ENCODE assay signal across 13 cellular contexts in the genomic region with DNA sequence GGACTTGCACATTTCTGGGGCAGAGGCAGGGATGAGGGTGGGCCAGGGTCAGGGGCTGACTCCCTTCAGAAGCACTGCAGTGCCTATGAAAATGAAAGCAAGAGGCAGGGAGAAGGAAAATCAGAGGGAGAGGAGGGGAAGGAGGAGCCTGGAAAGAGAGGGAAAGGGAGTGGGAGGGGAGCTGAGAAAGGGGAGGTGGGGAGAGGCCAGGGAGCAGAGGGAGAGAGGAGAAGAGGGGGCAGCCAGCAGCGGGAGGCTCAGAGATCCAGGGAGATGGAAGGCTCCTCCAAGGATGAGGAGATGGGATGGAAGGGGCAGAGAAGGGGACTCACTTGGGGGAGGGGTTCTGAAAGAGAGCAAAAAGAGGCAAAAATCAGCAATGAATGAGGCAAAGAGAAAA.
"Had no signal": no experiment of that assay in that cellular context is flagged by ENCODE, and none has a peak within 500 bp of the region (broad histone marks: within the 10 kb centered on the region; RNA-seq: fewer than 3 reads in every experiment).

No MANE protein-coding gene starts in this region.

- H3K36me3 ChIP-seq: esophagus muscularis mucosa, left lung, pancreas, tibial nerve had no signal

- H3K36me3 Mint-ChIP-seq: activated CD8-positive, alpha-beta memory T cell treated with anti-CD3 and anti-CD28 coated beads, Interleukin-2, amount 10 ng/mL, durations not matched to agents 7 days and 5 days; activated naive CD8-positive, alpha-beta T cell treated with anti-CD3 and anti-CD28 coated beads for 36 hours; memory B cell; stimulated activated effector memory CD8-positive, alpha-beta T cell treated with anti-CD3 and anti-CD28 coated beads, Interleukin-12 subunit alpha, Interleukin-12 subunit beta, amount 100 ng/mL, for 72 hours had no signal

- H3K4me1 ChIP-seq: left lung, pancreas had no signal

- H3K4me3 ChIP-seq: esophagus muscularis mucosa, left lung, pancreas, tibial nerve had no signal

- H3K27me3 ChIP-seq: pancreas had no signal

- H3K27ac Mint-ChIP-seq: activated CD8-positive, alpha-beta memory T cell treated with anti-CD3 and anti-CD28 coated beads, Interleukin-2, amount 10 ng/mL, durations not matched to agents 7 days and 5 days; activated naive CD8-positive, alpha-beta T cell treated with anti-CD3 and anti-CD28 coated beads for 36 hours; memory B cell; stimulated activated effector memory CD8-positive, alpha-beta T cell treated with anti-CD3 and anti-CD28 coated beads, Interleukin-12 subunit alpha, Interleukin-12 subunit beta, amount 100 ng/mL, for 72 hours had no signal

- ATAC-seq: activated CD4-positive, CD25-positive, alpha-beta regulatory T cell treated with anti-CD3 and anti-CD28 coated beads, Interleukin-2, amount 50 U/mL, for 24 hours; activated CD8-positive, alpha-beta memory T cell treated with anti-CD3 and anti-CD28 coated beads, Interleukin-2, amount 10 ng/mL, durations not matched to agents 7 days and 5 days; activated T-cell treated with anti-CD3 and anti-CD28 coated beads, Interleukin-2, amount 50 U/mL, for 4 hours; stimulated activated effector memory CD8-positive, alpha-beta T cell treated with anti-CD3 and anti-CD28 coated beads, Interleukin-12 subunit alpha, Interleukin-12 subunit beta, amount 100 ng/mL, for 72 hours had no signal

- H3K4me3 Mint-ChIP-seq: activated CD8-positive, alpha-beta memory T cell treated with anti-CD3 and anti-CD28 coated beads, Interleukin-2, amount 10 ng/mL, durations not matched to agents 7 days and 5 days; activated T-cell treated with anti-CD3 and anti-CD28 coated beads, Interleukin-2, amount 50 U/mL, for 4 hours; memory B cell; stimulated activated effector memory CD8-positive, alpha-beta T cell treated with anti-CD3 and anti-CD28 coated beads, Interleukin-12 subunit alpha, Interleukin-12 subunit beta, amount 100 ng/mL, for 72 hours had no signal

- H3K9me3 ChIP-seq: pancreas had no signal

- H3K27ac ChIP-seq: esophagus muscularis mucosa, left lung, pancreas, tibial nerve had no signal

- H3K4me1 Mint-ChIP-seq: activated CD8-positive, alpha-beta memory T cell treated with anti-CD3 and anti-CD28 coated beads, Interleukin-2, amount 10 ng/mL, durations not matched to agents 7 days and 5 days had no signal

- DNase-seq: activated CD4-positive, alpha-beta T cell treated with anti-CD3 and anti-CD28 coated beads, Interleukin-2, amount 50 U/mL, for 48 hours; activated CD8-positive, alpha-beta memory T cell treated with anti-CD3 and anti-CD28 coated beads, Interleukin-2, amount 10 ng/mL, durations not matched to agents 7 days and 5 days; activated effector memory CD4-positive, alpha-beta T cell treated with anti-CD3 and anti-CD28 coated beads, Interleukin-2, amount 50 U/mL, for 16 hours; activated naive CD8-positive, alpha-beta T cell treated with anti-CD3 and anti-CD28 coated beads for 36 hours; activated T-cell treated with anti-CD3 and anti-CD28 coated beads, Interleukin-2, amount 50 U/mL, for 4 hours; left lung; pancreas; T-helper 2 cell had no signal
